In the genomic region with DNA sequence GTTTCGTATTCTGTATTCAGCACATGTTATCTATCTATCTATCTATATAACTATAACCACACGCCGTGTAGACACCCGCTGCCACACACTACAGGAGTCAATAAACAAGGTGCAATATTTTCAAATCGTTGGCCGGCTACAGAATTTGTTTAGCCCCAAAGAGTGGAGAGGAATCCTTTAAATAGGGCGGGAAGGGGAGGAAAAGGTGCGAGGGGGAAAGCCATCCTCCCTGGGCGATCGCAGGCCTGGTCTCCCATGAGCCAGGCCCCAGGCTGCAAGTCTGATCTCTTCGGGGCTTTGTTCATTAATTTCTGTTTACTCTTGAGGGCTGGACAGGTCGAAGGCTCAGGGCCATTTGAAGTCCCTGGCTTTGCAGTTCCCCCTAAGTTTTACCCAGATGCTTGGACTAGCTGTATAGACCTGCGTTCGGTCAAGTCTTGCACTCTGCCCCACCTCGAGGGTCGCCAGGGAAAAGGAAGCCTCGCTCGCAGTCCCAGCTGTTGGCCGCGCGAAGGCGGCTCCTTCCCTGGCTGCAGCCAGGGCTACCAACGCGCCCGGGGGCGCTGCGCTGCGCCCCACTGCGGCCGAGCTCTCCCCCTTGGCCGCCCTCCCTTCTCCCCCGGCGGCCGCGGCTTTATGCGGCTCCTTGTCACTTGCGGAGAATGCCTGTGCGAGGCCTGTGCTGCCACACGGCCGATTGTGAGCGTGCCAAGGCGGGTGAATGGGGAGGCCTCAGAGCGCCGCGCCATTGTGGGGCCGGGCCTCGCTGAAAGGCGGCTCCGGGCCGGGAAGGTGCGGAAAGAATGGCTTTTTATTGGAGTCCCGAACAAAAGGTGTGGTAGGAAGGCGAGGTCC, we compare ENCODE assay signal across 10 cellular contexts. TPM values are rescaled to one million over a fixed set of nuclear protein-coding genes. Genes with fewer than 3 reads are reported as not detected.
DNase-seq lines count a peak whose midpoint lies in the region; ATAC-seq and TF ChIP-seq lines count a peak whose summit lies in the region.
"Had no signal": no experiment of that assay in that cellular context is flagged by ENCODE, and none has a peak within 500 bp of the region (broad histone marks: within the 10 kb centered on the region; RNA-seq: fewer than 3 reads in every experiment).

No MANE protein-coding gene starts in this region.

- no peak for ATAC-seq in activated CD8-positive, alpha-beta T cell treated with anti-CD3 and anti-CD28 coated beads, Interleukin-2, amount 10 ng/mL, durations not matched to agents 7 days and 5 days
- no peak for ATAC-seq in activated CD8-positive, alpha-beta T cell treated with anti-CD3 and anti-CD28 coated beads for 36 hours
- ATAC-seq in stimulated activated naive B cell treated with anti-CD40 and anti-IgM and Interleukin-4, amounts not matched to agents 10 μg/mL and 1 μg/mL and 100 μg/mL, for 72 hours (replicated peaks) = peak in 1 of 2 donors; percentile 38
- no peak for ATAC-seq in HG02852 (IDR thresholded peaks at IDR 0.05; ENCODE audit: unreplicated experiment)
- ATAC-seq: PC-3 had no signal

- CTCF ChIA-PET in activated CD8-positive, alpha-beta T cell treated with anti-CD3 and anti-CD28 coated beads, Interleukin-2, amount 10 ng/mL, durations not matched to agents 7 days and 5 days (lab: Charles Lee) = no interaction called here
- CTCF ChIA-PET in activated CD8-positive, alpha-beta T cell treated with anti-CD3 and anti-CD28 coated beads for 36 hours (lab: Charles Lee) = interaction anchor here (1.1 kb wide), 1 partner anchor 24 kb away, joined by 3 read pairs; no protein-coding TSS in a partner anchor
- CTCF ChIA-PET in activated CD4-positive, alpha-beta memory T cell treated with anti-CD3 and anti-CD28 coated beads for 36 hours (lab: Charles Lee) = interaction anchor here (0.6 kb wide), 1 partner anchor 174 kb away, joined by 4 read pairs; no protein-coding TSS in a partner anchor

- peak overlapping the region; percentile 38 for H3K4me3 Mint-ChIP-seq in activated CD8-positive, alpha-beta T cell treated with anti-CD3 and anti-CD28 coated beads, Interleukin-2, amount 10 ng/mL, durations not matched to agents 7 days and 5 days
- no peak overlapping the region for H3K4me3 Mint-ChIP-seq in activated CD8-positive, alpha-beta T cell treated with anti-CD3 and anti-CD28 coated beads for 36 hours
- peak overlapping the region; percentile 24 for H3K4me3 Mint-ChIP-seq in activated CD4-positive, alpha-beta memory T cell treated with anti-CD3 and anti-CD28 coated beads for 36 hours
- H3K4me3 Mint-ChIP-seq in stimulated activated naive B cell treated with anti-CD40 and anti-IgM and Interleukin-4, amounts not matched to agents 10 μg/mL and 1 μg/mL and 100 μg/mL, for 72 hours = peak overlapping the region; percentile 77 to 83

- POLR2A ChIA-PET in activated CD8-positive, alpha-beta T cell treated with anti-CD3 and anti-CD28 coated beads, Interleukin-2, amount 10 ng/mL, durations not matched to agents 7 days and 5 days (lab: Charles Lee) = no interaction called here
- POLR2A ChIA-PET in activated CD8-positive, alpha-beta T cell treated with anti-CD3 and anti-CD28 coated beads for 36 hours (lab: Charles Lee) = interaction anchor here (0.6 kb wide), 1 partner anchor 107 kb away, joined by 3 read pairs; the partner anchor contains the start of gene GOT1
- POLR2A ChIA-PET in activated CD4-positive, alpha-beta memory T cell treated with anti-CD3 and anti-CD28 coated beads for 36 hours (lab: Charles Lee) = no interaction called here

- DNase-seq in activated CD8-positive, alpha-beta T cell treated with anti-CD3 and anti-CD28 coated beads, Interleukin-2, amount 10 ng/mL, durations not matched to agents 7 days and 5 days = peak; percentile 27
- DNase-seq in activated CD8-positive, alpha-beta T cell treated with anti-CD3 and anti-CD28 coated beads for 36 hours = no peak
- no peak for DNase-seq in activated CD4-positive, alpha-beta memory T cell treated with anti-CD3 and anti-CD28 coated beads for 36 hours
- peak; percentile 75 for DNase-seq in left kidney (ENCODE audit: low read depth, low spot score)
- DNase-seq in stimulated activated naive B cell treated with anti-CD40 and anti-IgM and Interleukin-4, amounts not matched to agents 10 μg/mL and 1 μg/mL and 100 μg/mL, for 72 hours = no peak
- no peak for DNase-seq in NCI-H446 (lab: John Stamatoyannopoulos, UW)
- no peak for DNase-seq in GM20000 (ENCODE audit: low spot score)
- DNase-seq: BE2C, PC-3 had no signal

- TF ChIP-seq CTCF in activated CD8-positive, alpha-beta T cell treated with anti-CD3 and anti-CD28 coated beads for 36 hours (IDR thresholded peaks at IDR 0.05) = no peak
- no peak for TF ChIP-seq CTCF in GM20000 (IDR thresholded peaks at IDR 0.05; ENCODE audit: extremely low read depth, missing control alignments)

- H3K4me1 Mint-ChIP-seq in activated CD8-positive, alpha-beta T cell treated with anti-CD3 and anti-CD28 coated beads, Interleukin-2, amount 10 ng/mL, durations not matched to agents 7 days and 5 days (ENCODE audit: low read depth) = peaks cover 37% of the 10 kb centered on the region
- H3K4me1 Mint-ChIP-seq in activated CD8-positive, alpha-beta T cell treated with anti-CD3 and anti-CD28 coated beads for 36 hours (ENCODE audit: low read depth) = peaks cover 29% of the 10 kb centered on the region
- peaks cover 31% of the 10 kb centered on the region for H3K4me1 Mint-ChIP-seq in activated CD4-positive, alpha-beta memory T cell treated with anti-CD3 and anti-CD28 coated beads for 36 hours (ENCODE audit: low read depth)
- H3K4me1 Mint-ChIP-seq in stimulated activated naive B cell treated with anti-CD40 and anti-IgM and Interleukin-4, amounts not matched to agents 10 μg/mL and 1 μg/mL and 100 μg/mL, for 72 hours = peaks cover 40 to 81% of the 10 kb centered on the region in 2 donors

- H3K9me3 Mint-ChIP-seq in activated CD8-positive, alpha-beta T cell treated with anti-CD3 and anti-CD28 coated beads, Interleukin-2, amount 10 ng/mL, durations not matched to agents 7 days and 5 days (ENCODE audit: insufficient read depth) = no peaks in the 10 kb centered on the region
- peaks cover 2% of the 10 kb centered on the region for H3K9me3 Mint-ChIP-seq in activated CD8-positive, alpha-beta T cell treated with anti-CD3 and anti-CD28 coated beads for 36 hours
- no peaks in the 10 kb centered on the region for H3K9me3 Mint-ChIP-seq in activated CD4-positive, alpha-beta memory T cell treated with anti-CD3 and anti-CD28 coated beads for 36 hours
- H3K9me3 Mint-ChIP-seq in stimulated activated naive B cell treated with anti-CD40 and anti-IgM and Interleukin-4, amounts not matched to agents 10 μg/mL and 1 μg/mL and 100 μg/mL, for 72 hours = no peaks in the 10 kb centered on the region

- peaks cover 2% of the 10 kb centered on the region for H3K36me3 Mint-ChIP-seq in activated CD8-positive, alpha-beta T cell treated with anti-CD3 and anti-CD28 coated beads, Interleukin-2, amount 10 ng/mL, durations not matched to agents 7 days and 5 days (ENCODE audit: low read depth)
- no peaks in the 10 kb centered on the region for H3K36me3 Mint-ChIP-seq in activated CD8-positive, alpha-beta T cell treated with anti-CD3 and anti-CD28 coated beads for 36 hours (ENCODE audit: low read depth)
- no peaks in the 10 kb centered on the region for H3K36me3 Mint-ChIP-seq in activated CD4-positive, alpha-beta memory T cell treated with anti-CD3 and anti-CD28 coated beads for 36 hours
- peaks cover 3 to 4% of the 10 kb centered on the region in 2 donors for H3K36me3 Mint-ChIP-seq in stimulated activated naive B cell treated with anti-CD40 and anti-IgM and Interleukin-4, amounts not matched to agents 10 μg/mL and 1 μg/mL and 100 μg/mL, for 72 hours

- no peak overlapping the region for H3K27ac Mint-ChIP-seq in activated CD8-positive, alpha-beta T cell treated with anti-CD3 and anti-CD28 coated beads, Interleukin-2, amount 10 ng/mL, durations not matched to agents 7 days and 5 days
- no peak overlapping the region for H3K27ac Mint-ChIP-seq in activated CD8-positive, alpha-beta T cell treated with anti-CD3 and anti-CD28 coated beads for 36 hours
- no peak overlapping the region for H3K27ac Mint-ChIP-seq in activated CD4-positive, alpha-beta memory T cell treated with anti-CD3 and anti-CD28 coated beads for 36 hours
- peak overlapping the region; percentile 65 for H3K27ac Mint-ChIP-seq in stimulated activated naive B cell treated with anti-CD40 and anti-IgM and Interleukin-4, amounts not matched to agents 10 μg/mL and 1 μg/mL and 100 μg/mL, for 72 hours

- H3K27me3 Mint-ChIP-seq in activated CD8-positive, alpha-beta T cell treated with anti-CD3 and anti-CD28 coated beads, Interleukin-2, amount 10 ng/mL, durations not matched to agents 7 days and 5 days (ENCODE audit: low read depth) = peaks cover 85% of the 10 kb centered on the region
- peaks cover 83% of the 10 kb centered on the region for H3K27me3 Mint-ChIP-seq in activated CD8-positive, alpha-beta T cell treated with anti-CD3 and anti-CD28 coated beads for 36 hours
- H3K27me3 Mint-ChIP-seq in activated CD4-positive, alpha-beta memory T cell treated with anti-CD3 and anti-CD28 coated beads for 36 hours = peaks cover 81% of the 10 kb centered on the region
- H3K27me3 Mint-ChIP-seq in stimulated activated naive B cell treated with anti-CD40 and anti-IgM and Interleukin-4, amounts not matched to agents 10 μg/mL and 1 μg/mL and 100 μg/mL, for 72 hours = peaks cover 85 to 94% of the 10 kb centered on the region in 2 donors

- intact Hi-C loops in activated CD8-positive, alpha-beta T cell treated with anti-CD3 and anti-CD28 coated beads for 36 hours (cut with micrococcal nuclease) = no loop called here
- intact Hi-C loops in activated CD4-positive, alpha-beta memory T cell treated with anti-CD3 and anti-CD28 coated beads for 36 hours (cut with micrococcal nuclease) = no loop called here

RNA-seq across cellular contexts. Expression of gene NKX2-3, which starts 3.9 kb away (rescaled TPM):
- total RNA-seq in activated CD8-positive, alpha-beta T cell treated with anti-CD3 and anti-CD28 coated beads, Interleukin-2, amount 10 ng/mL, durations not matched to agents 7 days and 5 days = not detected
- not detected for total RNA-seq in activated CD8-positive, alpha-beta T cell treated with anti-CD3 and anti-CD28 coated beads for 36 hours
- not detected for total RNA-seq in activated CD4-positive, alpha-beta memory T cell treated with anti-CD3 and anti-CD28 coated beads for 36 hours

Comparison
In these comparisons a context has a peak if more than half of its experiments do, and no peak if none do; other contexts are left out.
1. DNase-seq: peak in activated CD8-positive, alpha-beta T cell treated with anti-CD3 and anti-CD28 coated beads, Interleukin-2, amount 10 ng/mL, durations not matched to agents 7 days and 5 days (single experiment) and left kidney (single experiment); none in activated CD8-positive, alpha-beta T cell treated with anti-CD3 and anti-CD28 coated beads for 36 hours (single experiment), activated CD4-positive, alpha-beta memory T cell treated with anti-CD3 and anti-CD28 coated beads for 36 hours (single experiment), stimulated activated naive B cell treated with anti-CD40 and anti-IgM and Interleukin-4, amounts not matched to agents 10 μg/mL and 1 μg/mL and 100 μg/mL, for 72 hours (single experiment), NCI-H446 (0 of 2) and GM20000 (single experiment).